In the genomic region with DNA sequence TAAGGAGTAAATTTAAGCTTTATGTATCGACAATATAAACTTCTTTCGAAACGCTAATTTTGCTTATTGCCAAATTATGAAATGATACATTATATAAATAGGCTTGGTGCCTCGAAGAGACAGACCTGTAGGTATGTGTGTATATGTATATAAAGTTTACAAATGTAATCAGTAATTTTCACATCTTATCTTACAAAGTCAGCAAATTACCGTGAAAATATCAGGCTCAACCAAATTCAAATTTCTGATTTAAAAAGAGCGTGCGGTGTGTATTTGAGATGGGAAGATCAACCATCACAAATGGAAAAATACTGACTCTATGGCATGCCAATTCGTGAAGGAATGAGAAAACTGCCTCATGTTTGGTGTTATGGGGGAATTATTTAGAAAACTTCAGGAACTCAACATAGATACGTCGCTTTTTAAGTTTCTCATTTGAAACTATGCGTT, we compare ENCODE assay signal across 8 cellular contexts. TPM values are rescaled to one million over a fixed set of nuclear protein-coding genes. Genes with fewer than 3 reads are reported as not detected.
A peak's percentile ranks its signal among the peaks of the same experiment; 100 is the strongest.
DNase-seq lines count a peak whose midpoint lies in the region; ATAC-seq, FAIRE-seq and TF ChIP-seq lines count a peak whose summit lies in the region.

No MANE protein-coding gene starts in this region.

- H3K4me1 ChIP-seq in ascending aorta (peaks cover 0 to 13% of the 10 kb centered on the region in 2 donors), HepG2 (ENCODE audit: insufficient read depth, low read length) (peaks cover 46% of the 10 kb centered on the region), testis (peaks cover 15% of the 10 kb centered on the region)

- H3K36me3 Mint-ChIP-seq in activated CD4-positive, alpha-beta T cell treated with anti-CD3 and anti-CD28 coated beads for 36 hours (ENCODE audit: low read depth): peaks cover 22% of the 10 kb centered on the region

- intact Hi-C loops in activated CD4-positive, alpha-beta T cell treated with anti-CD3 and anti-CD28 coated beads for 36 hours (cut with DNase I, micrococcal nuclease): loop anchor here (1.0 to 5.0 kb wide), 4 partner anchors 47 to 1482 kb away; a partner anchor contains a TSS
- intact Hi-C loops in ascending aorta (cut with DNase I): loop anchor here (5.0 to 10.0 kb wide), 2 partner anchors 259 to 1432 kb away; a partner anchor contains a TSS
- intact Hi-C loops in HepG2 (cut with micrococcal nuclease; ENCODE audit: unreplicated experiment): no loop called here
- intact Hi-C loops in testis (cut with DNase I; ENCODE audit: low total_unique reads): no loop called here

- TF ChIP-seq POLR2A in HepG2 (IDR thresholded peaks at IDR 0.05; ENCODE audit: insufficient read depth in 1 of 2, low read depth in 2 of 2, low read length in 2 of 2) (no peak), testis (IDR thresholded peaks at IDR 0.05) (no peak)

- peak overlapping the region; percentile 92 for H3K9ac ChIP-seq in HepG2 (ENCODE audit: insufficient read depth, low read depth, low read length)

- no peak for TF ChIP-seq RAD21 in HepG2 (CRISPR knock-in tag; IDR thresholded peaks at IDR 0.05)

- peaks cover 41% of the 10 kb centered on the region for H3K4me1 Mint-ChIP-seq in activated CD4-positive, alpha-beta T cell treated with anti-CD3 and anti-CD28 coated beads for 36 hours

- H3K27me3 Mint-ChIP-seq in activated CD4-positive, alpha-beta T cell treated with anti-CD3 and anti-CD28 coated beads for 36 hours: no peaks in the 10 kb centered on the region

- peak overlapping the region; percentile 98 for H3K4me3 Mint-ChIP-seq in activated CD4-positive, alpha-beta T cell treated with anti-CD3 and anti-CD28 coated beads for 36 hours

- WGBS in HepG2 (ENCODE audit: low lambda C conversion rate): 3% methylated on average over 11 of the region's 11 CpGs
- 14 to 16% methylated on average over 11 of the region's 11 CpGs for WGBS in testis, 2 donors

- H4K20me1 ChIP-seq in HepG2 (ENCODE audit: insufficient read depth, low read length): peaks cover 2% of the 10 kb centered on the region; the same call in 1 of the 2 replicates

- H3K9me3 ChIP-seq in ascending aorta (no peaks in the 10 kb centered on the region), HepG2 (ENCODE audit: low read length) (no peaks in the 10 kb centered on the region), testis (no peaks in the 10 kb centered on the region)

- no peaks in the 10 kb centered on the region for H3K9me3 Mint-ChIP-seq in activated CD4-positive, alpha-beta T cell treated with anti-CD3 and anti-CD28 coated beads for 36 hours (ENCODE audit: low read depth)

- in situ Hi-C loops in HepG2 (cut with HindIII; ENCODE audit: extremely low pct_ligation_motif_present, low pct_unique_long_range_greater_than_20kb): loop anchor here (5.0 kb wide), 1 partner anchor 193 kb away; no protein-coding TSS in a partner anchor

- TF ChIP-seq CTCF in ascending aorta (IDR thresholded peaks at IDR 0.05): no peak
- no peak for TF ChIP-seq CTCF in HepG2 (CRISPR knock-in tag; IDR thresholded peaks at IDR 0.05)
- no peak for TF ChIP-seq CTCF in testis (IDR thresholded peaks at IDR 0.05)
- no peak for TF ChIP-seq CTCF in omental fat pad (IDR thresholded peaks at IDR 0.05)

- peak overlapping the region; percentile 97 for H3K27ac Mint-ChIP-seq in activated CD4-positive, alpha-beta T cell treated with anti-CD3 and anti-CD28 coated beads for 36 hours

- POLR2A ChIA-PET in activated CD4-positive, alpha-beta T cell treated with anti-CD3 and anti-CD28 coated beads for 36 hours (lab: Charles Lee): no interaction called here
- POLR2A ChIA-PET in HepG2 (lab: Yijun Ruan, JAX): interaction anchor here (0.6 kb wide), 1 partner anchor 178 kb away, joined by 3 read pairs; no protein-coding TSS in a partner anchor

- H3K79me2 ChIP-seq in HepG2 (ENCODE audit: insufficient read depth, low read length): peaks cover 51% of the 10 kb centered on the region

- peak overlapping the region; percentile 84 to 89 for H3K27ac ChIP-seq in ascending aorta
- peak overlapping the region; percentile 88 for H3K27ac ChIP-seq in HepG2 (ENCODE audit: extremely low read length, insufficient read depth, low read length)
- peak overlapping the region; percentile 89 to 90 for H3K27ac ChIP-seq in testis

- TSS peak; percentile 77 for BruUV-seq in HepG2 (replicated peaks; lab: Mats Ljungman, UMichigan)

- no peak for DNase-seq in activated CD4-positive, alpha-beta T cell treated with anti-CD3 and anti-CD28 coated beads for 36 hours
- DNase-seq in activated CD4-positive, alpha-beta T cell treated with anti-CD3 and anti-CD28 coated beads for 48 hours: no peak
- DNase-seq in ascending aorta (ENCODE audit: low spot score in 2 of 2) (no peak), HepG2 (ENCODE audit: low spot score) (no peak), testis (no peak), HuH-7 (ENCODE audit: low spot score) (no peak), omental fat pad (ENCODE audit: low spot score) (no peak), NCI-H128 (lab: John Stamatoyannopoulos, UW; ENCODE audit: unreplicated experiment) (no peak)

- H3K36me3 ChIP-seq in ascending aorta (peaks cover 0 to 6% of the 10 kb centered on the region in 2 donors), HepG2 (replicated peaks in 1 of 2; ENCODE audit: control insufficient read depth in 1 of 2, insufficient read depth in 2 of 2, low read length in 2 of 2) (0 out of 5 replicates have a peak, but pooled peaks cover 0 to 5% of the 10 kb centered on the region in 2 experiments), testis (ENCODE audit: low read depth, missing control alignments) (no peaks in the 10 kb centered on the region)

- H3K4me3 ChIP-seq in ascending aorta (peak overlapping the region; percentile 78 to 82), HepG2 (replicated peaks in 1 of 3; ENCODE audit: insufficient read depth in 1 of 3, low read depth in 2 of 3, low read length in 3 of 3) (peak overlapping the region; percentile 81 to 98 (median 92)), testis (peak overlapping the region; percentile 64 to 90)

- H3K27me3 ChIP-seq in ascending aorta (no peaks in the 10 kb centered on the region), HepG2 (ENCODE audit: control insufficient read depth in 1 of 2, insufficient read depth in 2 of 2, low read length in 2 of 2) (peaks cover 0 to 3% of the 10 kb centered on the region in 2 experiments; a peak in 1 of 5 replicates), testis (no peaks in the 10 kb centered on the region)

- TF ChIP-seq EP300 in HepG2 (IDR thresholded peaks at IDR 0.05; ENCODE audit: low read depth in 2 of 2, low read length in 2 of 2) (no peak), HepG2 (CRISPR knock-in tag; IDR thresholded peaks at IDR 0.05; ENCODE audit: borderline replicate concordance) (no peak)

- no peak for ATAC-seq in activated CD4-positive, alpha-beta T cell treated with anti-CD3 and anti-CD28 coated beads for 36 hours
- ATAC-seq in HepG2: no peak
- no peak for ATAC-seq in omental fat pad (ENCODE audit: low FRiP score)

- CTCF ChIA-PET in activated CD4-positive, alpha-beta T cell treated with anti-CD3 and anti-CD28 coated beads for 36 hours (lab: Charles Lee): interaction anchor here (0.6 kb wide), 1 partner anchor 496 kb away, joined by 3 read pairs; no protein-coding TSS in a partner anchor
- CTCF ChIA-PET in HepG2 (lab: Yijun Ruan, JAX; ENCODE audit: low intra/inter-chr PET ratio, low total read pairs): no interaction called here

- no peak for FAIRE-seq in HepG2 (lab: Jason Lieb, UNC)

- H2AFZ ChIP-seq in HepG2 (ENCODE audit: low read length): peak overlapping the region; percentile 49

- H3K4me2 ChIP-seq in HepG2 (ENCODE audit: low read depth, low read length): peak overlapping the region; percentile 97

RNA-seq across cellular contexts. Expression of a gene that starts 0.5 kb away (rescaled TPM):
- total RNA-seq in activated CD4-positive, alpha-beta T cell treated with anti-CD3 and anti-CD28 coated beads for 36 hours: 100 to 1,000 TPM in 1 of 2 experiments, 10 to 100 TPM in 1; 79.9 to 103 TPM
- 4.4 TPM for total RNA-seq in ascending aorta
- 49.8 and 76.2 TPM in 2 replicates for total RNA-seq in HepG2 (2016; rRNA removed; fragmentation: Illumina TruSeq; extraction: Trizol)
- 27.3 and 35.5 TPM in 2 replicates for total RNA-seq in HepG2 (2016; cell fraction: cytosol; rRNA removed; fragmentation: Illumina TruSeq; extraction: Trizol; ENCODE audit: low read depth)
- 50.5 and 74.4 TPM in 2 replicates for total RNA-seq in HepG2 (2016; cell fraction: insoluble cytoplasmic fraction; rRNA removed; fragmentation: Illumina TruSeq; extraction: Trizol)
- total RNA-seq in HepG2 (2016; cell fraction: membrane; rRNA removed; fragmentation: Illumina TruSeq; extraction: Trizol): 56.3 and 67.3 TPM in 2 replicates
- 16.7 and 18.9 TPM in 2 replicates for total RNA-seq in HepG2 (2016; cell fraction: nucleus; rRNA removed; fragmentation: Illumina TruSeq; extraction: Trizol)
- 35.9 and 43.5 TPM in 2 replicates for polyA plus RNA-seq in HepG2 (2011; rRNA removed)
- 12.7 and 13.0 TPM in 2 replicates for polyA plus RNA-seq in HepG2 (2011; cell fraction: cytosol; rRNA removed)
- 5.1 and 7.0 TPM in 2 replicates for polyA plus RNA-seq in HepG2 (2011; cell fraction: nucleus; rRNA removed)
- polyA plus RNA-seq in HepG2 (2012): 38.1 and 46.1 TPM in 2 replicates
- polyA plus RNA-seq in HepG2 (2016; cell fraction: cytosol; fragmentation: Illumina TruSeq; extraction: Trizol; ENCODE audit: low read depth): 39.6 and 60.0 TPM in 2 replicates
- polyA plus RNA-seq in HepG2 (2016; cell fraction: insoluble cytoplasmic fraction; fragmentation: Illumina TruSeq; extraction: Trizol; ENCODE audit: low read depth): 86.0 and 86.8 TPM in 2 replicates
- 56.5 and 73.0 TPM in 2 replicates for polyA plus RNA-seq in HepG2 (2016; cell fraction: membrane; fragmentation: Illumina TruSeq; extraction: Trizol; ENCODE audit: low read depth)
- 30.3 and 33.8 TPM in 2 replicates for polyA plus RNA-seq in HepG2 (2016; cell fraction: nucleus; fragmentation: Illumina TruSeq; extraction: Trizol; ENCODE audit: insufficient read depth, low read depth)
- polyA minus RNA-seq in HepG2 (2011; rRNA and poly(A)+ RNA removed; ENCODE audit: low replicate concordance): 25.9 and 33.4 TPM in 2 replicates
- polyA minus RNA-seq in HepG2 (2011; cell fraction: cytosol; rRNA and poly(A)+ RNA removed): 9.9 and 16.4 TPM in 2 replicates
- 12.2 and 13.4 TPM in 2 replicates for polyA minus RNA-seq in HepG2 (2011; cell fraction: nucleus; rRNA and poly(A)+ RNA removed)
- total RNA-seq in testis: 10 to 100 TPM; 54.6 to 65.8 TPM
- 101 TPM for polyA plus RNA-seq in testis (ENCODE audit: insufficient read depth, low read depth, low replicate concordance)
- 10 to 100 TPM; 22.3 to 31.0 (median 25.5) TPM for total RNA-seq in omental fat pad

RNA-seq across cellular contexts. Expression of a gene that starts 0.6 kb away (rescaled TPM):
- total RNA-seq in activated CD4-positive, alpha-beta T cell treated with anti-CD3 and anti-CD28 coated beads for 36 hours: 10 to 100 TPM; 86.2 to 90.0 TPM
- total RNA-seq in ascending aorta: 1.7 TPM
- total RNA-seq in HepG2 (2016; rRNA removed; fragmentation: Illumina TruSeq; extraction: Trizol): 66.0 and 84.1 TPM in 2 replicates
- total RNA-seq in HepG2 (2016; cell fraction: cytosol; rRNA removed; fragmentation: Illumina TruSeq; extraction: Trizol; ENCODE audit: low read depth): 30.8 and 34.8 TPM in 2 replicates
- 67.4 and 90.9 TPM in 2 replicates for total RNA-seq in HepG2 (2016; cell fraction: insoluble cytoplasmic fraction; rRNA removed; fragmentation: Illumina TruSeq; extraction: Trizol)
- total RNA-seq in HepG2 (2016; cell fraction: membrane; rRNA removed; fragmentation: Illumina TruSeq; extraction: Trizol): 19.0 and 24.2 TPM in 2 replicates
- 50.4 and 54.3 TPM in 2 replicates for total RNA-seq in HepG2 (2016; cell fraction: nucleus; rRNA removed; fragmentation: Illumina TruSeq; extraction: Trizol)
- polyA plus RNA-seq in HepG2 (2011; rRNA removed): 34.7 and 43.4 TPM in 2 replicates
- polyA plus RNA-seq in HepG2 (2011; cell fraction: cytosol; rRNA removed): 16.1 and 24.0 TPM in 2 replicates
- polyA plus RNA-seq in HepG2 (2011; cell fraction: nucleus; rRNA removed): 40.6 and 51.5 TPM in 2 replicates
- polyA plus RNA-seq in HepG2 (2012): 32.0 and 46.1 TPM in 2 replicates
- polyA plus RNA-seq in HepG2 (2016; cell fraction: cytosol; fragmentation: Illumina TruSeq; extraction: Trizol; ENCODE audit: low read depth): 3.3 and 3.6 TPM in 2 replicates
- polyA plus RNA-seq in HepG2 (2016; cell fraction: insoluble cytoplasmic fraction; fragmentation: Illumina TruSeq; extraction: Trizol; ENCODE audit: low read depth): 82.9 and 84.4 TPM in 2 replicates
- polyA plus RNA-seq in HepG2 (2016; cell fraction: membrane; fragmentation: Illumina TruSeq; extraction: Trizol; ENCODE audit: low read depth): 7.7 and 8.9 TPM in 2 replicates
- 65.4 and 67.6 TPM in 2 replicates for polyA plus RNA-seq in HepG2 (2016; cell fraction: nucleus; fragmentation: Illumina TruSeq; extraction: Trizol; ENCODE audit: insufficient read depth, low read depth)
- 11.0 and 27.5 TPM in 2 replicates for polyA minus RNA-seq in HepG2 (2011; rRNA and poly(A)+ RNA removed; ENCODE audit: low replicate concordance)
- polyA minus RNA-seq in HepG2 (2011; cell fraction: cytosol; rRNA and poly(A)+ RNA removed): 18.3 and 19.3 TPM in 2 replicates
- polyA minus RNA-seq in HepG2 (2011; cell fraction: nucleus; rRNA and poly(A)+ RNA removed): 102 and 120 TPM in 2 replicates
- total RNA-seq in testis: 10 to 100 TPM; 83.1 to 91.7 TPM
- polyA plus RNA-seq in testis (ENCODE audit: insufficient read depth, low read depth, low replicate concordance): 101 TPM
- 10 to 100 TPM; 42.7 to 57.1 (median 53.2) TPM for total RNA-seq in omental fat pad

Comparison
In these comparisons a context has a peak if more than half of its experiments do, and no peak if none do; other contexts are left out.
1. intact Hi-C loops: an anchor here in activated CD4-positive, alpha-beta T cell treated with anti-CD3 and anti-CD28 coated beads for 36 hours (1.0 to 5.0 kb wide) and ascending aorta (5.0 to 10.0 kb wide); none called in HepG2 and testis.